14 cellular contexts compared by ENCODE assay signal in genomic region chr9:74500584-74500924, GRCh38.
DNase-seq lines count a peak whose midpoint lies in the region; ATAC-seq lines count a peak whose summit lies in the region.
"Had no signal": no experiment of that assay in that cellular context is flagged by ENCODE, and none has a peak within 500 bp of the region (broad histone marks: within the 10 kb centered on the region; RNA-seq: fewer than 3 reads in every experiment).

No MANE protein-coding gene starts in this region.

- no peak overlapping the region for H3K9ac ChIP-seq in HUES48 (ENCODE audit: low read depth, low read length)
- H3K9ac ChIP-seq: parathyroid adenoma had no signal

- peaks cover 6% of the 10 kb centered on the region for H3K36me3 Mint-ChIP-seq in stimulated activated effector memory CD8-positive, alpha-beta T cell treated with anti-CD3 and anti-CD28 coated beads, Interleukin-12 subunit alpha, Interleukin-12 subunit beta, amount 100 ng/mL, for 72 hours

- no peaks in the 10 kb centered on the region for H3K36me3 ChIP-seq in HUES48 (ENCODE audit: control insufficient read depth, insufficient read depth, low read length)
- H3K36me3 ChIP-seq: SJSA1 had no signal

- H3K9me3 Mint-ChIP-seq in stimulated activated effector memory CD8-positive, alpha-beta T cell treated with anti-CD3 and anti-CD28 coated beads, Interleukin-12 subunit alpha, Interleukin-12 subunit beta, amount 100 ng/mL, for 72 hours: no peaks in the 10 kb centered on the region

- peaks cover 56% of the 10 kb centered on the region for H3K27me3 ChIP-seq in HUES48 (ENCODE audit: control insufficient read depth, insufficient read depth, low read length)

- no peaks in the 10 kb centered on the region for H3K9me3 ChIP-seq in HUES48 (ENCODE audit: control insufficient read depth, insufficient read depth, low read length)
- H3K9me3 ChIP-seq: SJSA1 had no signal

- ATAC-seq in stimulated activated effector memory CD8-positive, alpha-beta T cell treated with anti-CD3 and anti-CD28 coated beads, Interleukin-12 subunit alpha, Interleukin-12 subunit beta, amount 100 ng/mL, for 72 hours: no peak
- ATAC-seq in GM18520 (IDR thresholded peaks at IDR 0.05; ENCODE audit: unreplicated experiment): no peak
- no peak for ATAC-seq in GM21381 (IDR thresholded peaks at IDR 0.05; ENCODE audit: unreplicated experiment)
- ATAC-seq: GM12878 had no signal

- DNase-seq in caudate nucleus (lab: John Stamatoyannopoulos, UW) (peak in 3 of 61 donors; percentile 7 to 12 (median 9)), left kidney (ENCODE audit: low read depth, low spot score) (peak; percentile 41), KBM-7 (no peak)
- no peak for DNase-seq in stimulated activated effector memory CD8-positive, alpha-beta T cell treated with anti-CD3 and anti-CD28 coated beads, Interleukin-12 subunit alpha, Interleukin-12 subunit beta, amount 100 ng/mL, for 72 hours (ENCODE audit: low spot score in 2 of 2)
- DNase-seq: activated gamma-delta T cell; Calu3; effector memory CD4-positive, alpha-beta T cell; NCI-H526 treated with DMSO at 0.1 percent for 48 hours had no signal

- peak overlapping the region; percentile 74 for H3K4me3 ChIP-seq in HUES48 (ENCODE audit: low read depth, low read length)
- H3K4me3 ChIP-seq: GM12878, SJSA1 had no signal

- peaks cover 29% of the 10 kb centered on the region for H3K4me1 ChIP-seq in HUES48 (ENCODE audit: control insufficient read depth, insufficient read depth, low read length)
- H3K4me1 ChIP-seq: parathyroid adenoma had no signal

- H3K4me3 Mint-ChIP-seq in stimulated activated effector memory CD8-positive, alpha-beta T cell treated with anti-CD3 and anti-CD28 coated beads, Interleukin-12 subunit alpha, Interleukin-12 subunit beta, amount 100 ng/mL, for 72 hours: peak overlapping the region; percentile 86

- in situ Hi-C loops in KBM-7 (cut with MboI; ENCODE audit: low pct_unique_long_range_greater_than_20kb, low sequenced_read_pairs): no loop called here

- H3K27ac ChIP-seq in HUES48 (ENCODE audit: low read depth, low read length) (no peak overlapping the region), caudate nucleus (ENCODE audit: low read depth, low read length) (peak overlapping the region; percentile 1)
- H3K27ac ChIP-seq: parathyroid adenoma, SJSA1 had no signal

- H3K27ac Mint-ChIP-seq in stimulated activated effector memory CD8-positive, alpha-beta T cell treated with anti-CD3 and anti-CD28 coated beads, Interleukin-12 subunit alpha, Interleukin-12 subunit beta, amount 100 ng/mL, for 72 hours: no peak overlapping the region

- H3K4me1 Mint-ChIP-seq in stimulated activated effector memory CD8-positive, alpha-beta T cell treated with anti-CD3 and anti-CD28 coated beads, Interleukin-12 subunit alpha, Interleukin-12 subunit beta, amount 100 ng/mL, for 72 hours: peaks cover 35% of the 10 kb centered on the region
